Comparison of ENCODE assay signal across 11 cellular contexts in genomic region chr3:133136114-133137041, GRCh38.
DNase-seq lines count a peak whose midpoint lies in the region; ATAC-seq, FAIRE-seq and TF ChIP-seq lines count a peak whose summit lies in the region.
"Had no signal": no experiment of that assay in that cellular context is flagged by ENCODE, and none has a peak within 500 bp of the region (broad histone marks: within the 10 kb centered on the region; RNA-seq: fewer than 3 reads in every experiment).

No MANE protein-coding gene starts in this region.

- ATAC-seq in GM18870 (IDR thresholded peaks at IDR 0.05; ENCODE audit: unreplicated experiment): peak; percentile 74
- peak; percentile 64 for ATAC-seq in HG02884 (IDR thresholded peaks at IDR 0.05; ENCODE audit: unreplicated experiment)
- ATAC-seq in stimulated activated naive B cell treated with anti-CD40 and anti-IgM and Interleukin-4, amounts not matched to agents 10 μg/mL and 1 μg/mL and 100 μg/mL, for 72 hours (replicated peaks): no peak
- ATAC-seq: HepG2 had no signal

- intact Hi-C loops in thyroid gland (cut with DNase I): no loop called here

- H3K4me1 ChIP-seq in hepatocyte (ENCODE audit: insufficient read depth): no peaks in the 10 kb centered on the region
- no peaks in the 10 kb centered on the region for H3K4me1 ChIP-seq in thyroid gland

- no peak overlapping the region for H3K27ac Mint-ChIP-seq in stimulated activated naive B cell treated with anti-CD40 and anti-IgM and Interleukin-4, amounts not matched to agents 10 μg/mL and 1 μg/mL and 100 μg/mL, for 72 hours
- H3K27ac Mint-ChIP-seq: activated naive CD4-positive, alpha-beta T cell treated with anti-CD3 and anti-CD28 coated beads, Interleukin-2, amount 50 U/mL, for 24 hours had no signal

- no peaks in the 10 kb centered on the region for H3K36me3 Mint-ChIP-seq in stimulated activated naive B cell treated with anti-CD40 and anti-IgM and Interleukin-4, amounts not matched to agents 10 μg/mL and 1 μg/mL and 100 μg/mL, for 72 hours
- H3K36me3 Mint-ChIP-seq: activated naive CD4-positive, alpha-beta T cell treated with anti-CD3 and anti-CD28 coated beads, Interleukin-2, amount 50 U/mL, for 24 hours had no signal

- H3K4me2 ChIP-seq in hepatocyte: no peak overlapping the region

- no peak overlapping the region for H3K4me3 Mint-ChIP-seq in stimulated activated naive B cell treated with anti-CD40 and anti-IgM and Interleukin-4, amounts not matched to agents 10 μg/mL and 1 μg/mL and 100 μg/mL, for 72 hours
- H3K4me3 Mint-ChIP-seq: activated naive CD4-positive, alpha-beta T cell treated with anti-CD3 and anti-CD28 coated beads, Interleukin-2, amount 50 U/mL, for 24 hours had no signal

- no peak overlapping the region for H2AFZ ChIP-seq in hepatocyte

- DNase-seq in NCI-H2107 treated with DMSO at 0.1 percent for 48 hours (lab: John Stamatoyannopoulos, UW; ENCODE audit: unreplicated experiment) (peak; percentile 70), hepatocyte (ENCODE audit: low spot score) (peak; percentile 17), HUDEP-2 (lab: John Stamatoyannopoulos, UW; ENCODE audit: unreplicated experiment in 76 of 76) (no peak), GM12892 (ENCODE audit: insufficient read length) (no peak), thyroid gland (no peak)
- DNase-seq in stimulated activated naive B cell treated with anti-CD40 and anti-IgM and Interleukin-4, amounts not matched to agents 10 μg/mL and 1 μg/mL and 100 μg/mL, for 72 hours: no peak
- DNase-seq: heart left ventricle had no signal

- no peaks in the 10 kb centered on the region for H3K27me3 ChIP-seq in hepatocyte
- no peaks in the 10 kb centered on the region for H3K27me3 ChIP-seq in thyroid gland
- H3K27me3 ChIP-seq: heart left ventricle had no signal

- TF ChIP-seq POLR2A in GM12892 (IDR thresholded peaks at IDR 0.05; ENCODE audit: low read depth, low read length) (no peak), thyroid gland (IDR thresholded peaks at IDR 0.05) (no peak)

- H3K9me3 ChIP-seq in hepatocyte (ENCODE audit: low read depth) (no peaks in the 10 kb centered on the region), thyroid gland (no peaks in the 10 kb centered on the region)
- H3K9me3 ChIP-seq: heart left ventricle had no signal

- no peak overlapping the region for H3K27ac ChIP-seq in hepatocyte
- H3K27ac ChIP-seq in thyroid gland: no peak overlapping the region
- H3K27ac ChIP-seq: heart left ventricle had no signal

- H3K79me2 ChIP-seq in hepatocyte: no peaks in the 10 kb centered on the region

- H3K9me3 Mint-ChIP-seq in stimulated activated naive B cell treated with anti-CD40 and anti-IgM and Interleukin-4, amounts not matched to agents 10 μg/mL and 1 μg/mL and 100 μg/mL, for 72 hours: no peaks in the 10 kb centered on the region
- H3K9me3 Mint-ChIP-seq: activated naive CD4-positive, alpha-beta T cell treated with anti-CD3 and anti-CD28 coated beads, Interleukin-2, amount 50 U/mL, for 24 hours had no signal

- no peak for TF ChIP-seq CTCF in hepatocyte (IDR thresholded peaks at IDR 0.05; ENCODE audit: poor library complexity)
- TF ChIP-seq CTCF in thyroid gland (IDR thresholded peaks at IDR 0.05): no peak

- peaks cover 12 to 24% of the 10 kb centered on the region in 2 donors for H3K27me3 Mint-ChIP-seq in stimulated activated naive B cell treated with anti-CD40 and anti-IgM and Interleukin-4, amounts not matched to agents 10 μg/mL and 1 μg/mL and 100 μg/mL, for 72 hours

- peaks cover 4 to 9% of the 10 kb centered on the region in 2 donors for H3K4me1 Mint-ChIP-seq in stimulated activated naive B cell treated with anti-CD40 and anti-IgM and Interleukin-4, amounts not matched to agents 10 μg/mL and 1 μg/mL and 100 μg/mL, for 72 hours
- H3K4me1 Mint-ChIP-seq: activated naive CD4-positive, alpha-beta T cell treated with anti-CD3 and anti-CD28 coated beads, Interleukin-2, amount 50 U/mL, for 24 hours had no signal

- no peaks in the 10 kb centered on the region for H4K20me1 ChIP-seq in hepatocyte (ENCODE audit: insufficient read depth, poor library complexity, severe bottlenecking)

- WGBS in hepatocyte (ENCODE audit: low lambda C conversion rate, missing lambda C conversion rate): 92% methylated on average over 2 of the region's 2 CpGs
- 87 to 94% methylated on average over 2 of the region's 2 CpGs for WGBS in thyroid gland, 2 donors

- FAIRE-seq in GM12892 (lab: Jason Lieb, UNC): no peak
- FAIRE-seq: HepG2 had no signal

- H3K9me2 ChIP-seq in hepatocyte (replicated peaks; ENCODE audit: insufficient read depth): no peaks in the 10 kb centered on the region

- H3K4me3 ChIP-seq in hepatocyte (no peak overlapping the region), thyroid gland (replicated peaks in 1 of 3) (no peak overlapping the region)
- H3K4me3 ChIP-seq: heart left ventricle had no signal

- H3K36me3 ChIP-seq in hepatocyte (replicated peaks; ENCODE audit: insufficient read depth, low read depth): no peaks in the 10 kb centered on the region
- H3K36me3 ChIP-seq in thyroid gland: no peaks in the 10 kb centered on the region
- H3K36me3 ChIP-seq: heart left ventricle had no signal

Comparison
In these comparisons a context has a peak if more than half of its experiments do, and no peak if none do; other contexts are left out.
1. ATAC-seq: peak in GM18870 (single experiment) and HG02884 (single experiment); none in stimulated activated naive B cell treated with anti-CD40 and anti-IgM and Interleukin-4, amounts not matched to agents 10 μg/mL and 1 μg/mL and 100 μg/mL, for 72 hours (0 of 2).
2. DNase-seq: peak in NCI-H2107 treated with DMSO at 0.1 percent for 48 hours (single experiment) and hepatocyte (single experiment); none in HUDEP-2 (0 of 76), GM12892 (single experiment), thyroid gland (0 of 2) and stimulated activated naive B cell treated with anti-CD40 and anti-IgM and Interleukin-4, amounts not matched to agents 10 μg/mL and 1 μg/mL and 100 μg/mL, for 72 hours (single experiment).